ENCODE assay signal across 19 cellular contexts in the genomic region with DNA sequence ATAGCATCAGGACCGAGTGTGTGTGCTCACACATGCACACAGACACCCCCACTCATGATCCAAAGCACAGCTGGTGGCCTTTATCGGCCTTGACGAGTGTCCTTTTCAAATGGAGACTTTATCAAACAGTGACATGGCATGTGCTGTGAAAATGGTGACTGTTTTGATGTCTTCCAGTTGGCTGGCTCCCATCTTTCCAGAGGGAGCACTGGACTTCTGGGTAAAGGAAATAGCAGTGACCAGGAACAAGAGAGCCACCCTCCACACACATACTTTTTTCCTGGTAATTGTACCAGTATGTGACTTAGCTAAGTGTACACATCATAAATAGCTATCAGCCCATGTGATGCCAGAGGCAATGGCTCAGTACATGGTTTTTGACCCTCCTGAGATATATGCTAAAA.
"Had no signal": no experiment of that assay in that cellular context is flagged by ENCODE, and none has a peak within 500 bp of the region (broad histone marks: within the 10 kb centered on the region; RNA-seq: fewer than 3 reads in every experiment).

No MANE protein-coding gene starts in this region.

- FAIRE-seq: kidney had no signal

- DNase-seq: activated CD4-positive, alpha-beta T cell treated with anti-CD3 and anti-CD28 coated beads for 1 hour; activated CD4-positive, alpha-beta T cell treated with anti-CD3 and anti-CD28 coated beads, Interleukin-2, amount 50 U/mL, for 4 hours; activated effector memory CD4-positive, alpha-beta T cell treated with anti-CD3 and anti-CD28 coated beads, Interleukin-2, amount 50 U/mL, for 16 hours; activated naive CD4-positive, alpha-beta T cell treated with anti-CD3 and anti-CD28 coated beads, Interleukin-2, amount 50 U/mL, for 16 hours; activated T-cell treated with anti-CD3 and anti-CD28 coated beads, Interleukin-2, amount 50 U/mL, for 72 hours; cerebellar nuclear complex; glutamatergic neuron; kidney; naive B cell; sigmoid colon; spleen; stimulated activated CD4-positive, alpha-beta T cell treated with anti-CD3 and anti-CD28 coated beads, Interleukin-4, amount 100 ng/mL, for 4 hours; SW 1271; T-helper 2 cell had no signal

- H3K36me3 ChIP-seq: ascending aorta, neural progenitor cell, sigmoid colon, spleen had no signal

- H3K9me3 Mint-ChIP-seq: activated T-cell treated with anti-CD3 and anti-CD28 coated beads, Interleukin-2, amount 50 U/mL, for 72 hours; dendritic cell treated with granulocyte-macrophage colony-stimulating factor and Interleukin-4, amounts not matched to agents 40 ng/mL and 50 ng/mL, for 4 days; memory B cell; naive B cell; neural progenitor cell; stimulated activated memory B cell treated with anti-CD40 and anti-IgM and Interleukin-4, amounts not matched to agents 10 μg/mL and 1 μg/mL and 100 μg/mL, for 72 hours had no signal

- H3K9ac ChIP-seq: neural progenitor cell had no signal

- H3K27me3 ChIP-seq: ascending aorta, neural progenitor cell, sigmoid colon, spleen had no signal

- H2AFZ ChIP-seq: neural progenitor cell had no signal

- H3K36me3 Mint-ChIP-seq: neural progenitor cell had no signal

- H3K27ac Mint-ChIP-seq: activated T-cell treated with anti-CD3 and anti-CD28 coated beads, Interleukin-2, amount 50 U/mL, for 72 hours; dendritic cell treated with granulocyte-macrophage colony-stimulating factor and Interleukin-4, amounts not matched to agents 40 ng/mL and 50 ng/mL, for 4 days; memory B cell; neural progenitor cell; stimulated activated memory B cell treated with anti-CD40 and anti-IgM and Interleukin-4, amounts not matched to agents 10 μg/mL and 1 μg/mL and 100 μg/mL, for 72 hours had no signal

- H3K4me3 Mint-ChIP-seq: activated T-cell treated with anti-CD3 and anti-CD28 coated beads, Interleukin-2, amount 50 U/mL, for 72 hours; dendritic cell treated with granulocyte-macrophage colony-stimulating factor and Interleukin-4, amounts not matched to agents 40 ng/mL and 50 ng/mL, for 4 days; memory B cell; naive B cell; neural progenitor cell; stimulated activated memory B cell treated with anti-CD40 and anti-IgM and Interleukin-4, amounts not matched to agents 10 μg/mL and 1 μg/mL and 100 μg/mL, for 72 hours had no signal

- H3K9me3 ChIP-seq: ascending aorta, sigmoid colon, spleen had no signal

- H3K27me3 Mint-ChIP-seq: dendritic cell treated with granulocyte-macrophage colony-stimulating factor and Interleukin-4, amounts not matched to agents 40 ng/mL and 50 ng/mL, for 4 days; memory B cell; naive B cell; stimulated activated memory B cell treated with anti-CD40 and anti-IgM and Interleukin-4, amounts not matched to agents 10 μg/mL and 1 μg/mL and 100 μg/mL, for 72 hours had no signal

- ATAC-seq: activated T-cell treated with anti-CD3 and anti-CD28 coated beads, Interleukin-2, amount 50 U/mL, for 72 hours; stimulated activated memory B cell treated with anti-CD40 and anti-IgM and Interleukin-4, amounts not matched to agents 10 μg/mL and 1 μg/mL and 100 μg/mL, for 72 hours had no signal

- H3K27ac ChIP-seq: neural progenitor cell had no signal

- H3K4me3 ChIP-seq: ascending aorta, neural progenitor cell, sigmoid colon, spleen had no signal

- H3K4me2 ChIP-seq: neural progenitor cell had no signal
